10 cellular contexts compared by ENCODE assay signal in genomic region chr1:32178380-32179192, GRCh38. TPM values are rescaled to one million over a fixed set of nuclear protein-coding genes. Genes with fewer than 3 reads are reported as not detected.
DNase-seq lines count a peak whose midpoint lies in the region; ATAC-seq, FAIRE-seq and TF ChIP-seq lines count a peak whose summit lies in the region.
"Had no signal": no experiment of that assay in that cellular context is flagged by ENCODE, and none has a peak within 500 bp of the region (broad histone marks: within the 10 kb centered on the region; RNA-seq: fewer than 3 reads in every experiment).

No MANE protein-coding gene starts in this region.

- H3K27ac Mint-ChIP-seq in activated CD4-positive, alpha-beta T cell treated with anti-CD3 and anti-CD28 coated beads for 36 hours, result peak overlapping the region; percentile 98
- peak overlapping the region; percentile 96 for H3K27ac Mint-ChIP-seq in activated CD4-positive, alpha-beta memory T cell treated with anti-CD3 and anti-CD28 coated beads, Interleukin-2, amount 10 ng/mL, durations not matched to agents 7 days and 5 days

- no peak for ATAC-seq in activated CD4-positive, alpha-beta T cell treated with anti-CD3 and anti-CD28 coated beads for 36 hours
- ATAC-seq in thoracic aorta (ENCODE audit: insufficient number of reproducible peaks, low FRiP score, low read depth) (no peak), GM18909 (IDR thresholded peaks at IDR 0.05; ENCODE audit: poor library complexity, unreplicated experiment) (no peak)

- H3K27me3 ChIP-seq in keratinocyte (ENCODE audit: control insufficient read depth, extremely low read depth, insufficient read depth, low read length) (no peaks in the 10 kb centered on the region), thoracic aorta (replicated peaks; ENCODE audit: insufficient read depth) (no peaks in the 10 kb centered on the region)

- H3K9me3 Mint-ChIP-seq in activated CD4-positive, alpha-beta T cell treated with anti-CD3 and anti-CD28 coated beads for 36 hours (ENCODE audit: low read depth), result no peaks in the 10 kb centered on the region
- no peaks in the 10 kb centered on the region for H3K9me3 Mint-ChIP-seq in activated CD4-positive, alpha-beta memory T cell treated with anti-CD3 and anti-CD28 coated beads, Interleukin-2, amount 10 ng/mL, durations not matched to agents 7 days and 5 days

- peaks cover 30% of the 10 kb centered on the region for H3K36me3 Mint-ChIP-seq in activated CD4-positive, alpha-beta T cell treated with anti-CD3 and anti-CD28 coated beads for 36 hours (ENCODE audit: low read depth)
- H3K36me3 Mint-ChIP-seq in activated CD4-positive, alpha-beta memory T cell treated with anti-CD3 and anti-CD28 coated beads, Interleukin-2, amount 10 ng/mL, durations not matched to agents 7 days and 5 days (ENCODE audit: low read depth), result peaks cover 39% of the 10 kb centered on the region

- peaks cover 35% of the 10 kb centered on the region for H3K4me1 Mint-ChIP-seq in activated CD4-positive, alpha-beta T cell treated with anti-CD3 and anti-CD28 coated beads for 36 hours
- H3K4me1 Mint-ChIP-seq in activated CD4-positive, alpha-beta memory T cell treated with anti-CD3 and anti-CD28 coated beads, Interleukin-2, amount 10 ng/mL, durations not matched to agents 7 days and 5 days, result peaks cover 33% of the 10 kb centered on the region

- intact Hi-C loops in activated CD4-positive, alpha-beta T cell treated with anti-CD3 and anti-CD28 coated beads for 36 hours (cut with DNase I, micrococcal nuclease), result loop anchor here (1.0 to 2.0 kb wide), 13 partner anchors 22 to 639 kb away; partner anchors contain the start of genes KPNA6 (in 2 of the 2), BSDC1 (in 1 of the 2), CCDC28B (in 1 of the 2) and EIF3I (in 1 of the 2)

- H3K4me3 Mint-ChIP-seq in activated CD4-positive, alpha-beta T cell treated with anti-CD3 and anti-CD28 coated beads for 36 hours, result peak overlapping the region; percentile 86
- peak overlapping the region; percentile 88 for H3K4me3 Mint-ChIP-seq in activated CD4-positive, alpha-beta memory T cell treated with anti-CD3 and anti-CD28 coated beads, Interleukin-2, amount 10 ng/mL, durations not matched to agents 7 days and 5 days

- TF ChIP-seq CTCF in keratinocyte (optimal IDR thresholded peaks at IDR 0.05 in 1 of 3, IDR thresholded peaks at IDR 0.05 in 1 of 3, conservative IDR thresholded peaks at IDR 0.05 in 1 of 3; ENCODE audit: extremely low read depth in 1 of 3, insufficient read depth in 2 of 3, low read length in 3 of 3) (no peak), thoracic aorta (IDR thresholded peaks at IDR 0.05) (no peak), GM20000 (IDR thresholded peaks at IDR 0.05; ENCODE audit: extremely low read depth, missing control alignments) (no peak)

- H3K4me1 ChIP-seq in keratinocyte (ENCODE audit: control insufficient read depth, extremely low read depth, insufficient read depth, low read length) (peaks cover 19% of the 10 kb centered on the region), thoracic aorta (ENCODE audit: control insufficient read depth in 1 of 2, low read depth in 2 of 2) (peaks cover 12 to 39% of the 10 kb centered on the region in 2 donors)

- FAIRE-seq in keratinocyte (lab: Jason Lieb, UNC), result no peak
- FAIRE-seq: D721Med had no signal

- H3K9ac ChIP-seq in keratinocyte (ENCODE audit: control insufficient read depth, extremely low read depth, insufficient read depth, low read length), result peak overlapping the region; percentile 90

- peaks cover 3% of the 10 kb centered on the region for H3K9me1 ChIP-seq in keratinocyte (ENCODE audit: control insufficient read depth, extremely low read depth, insufficient read depth, low read length)

- H4K20me1 ChIP-seq in keratinocyte (ENCODE audit: control insufficient read depth, extremely low read depth, insufficient read depth, low read length), result no peaks in the 10 kb centered on the region

- H3K27ac ChIP-seq in keratinocyte (ENCODE audit: control insufficient read depth, insufficient read depth, low read length), result peak overlapping the region; percentile 90
- peak overlapping the region; percentile 92 to 94 for H3K27ac ChIP-seq in thoracic aorta

- CTCF ChIA-PET in activated CD4-positive, alpha-beta T cell treated with anti-CD3 and anti-CD28 coated beads for 36 hours (lab: Charles Lee), result interaction anchor here (0.5 to 2.1 kb wide), 8 partner anchors 15 to 417 kb away, joined by 3 to 16 read pairs (median 4); partner anchors contain the start of gene KPNA6
- CTCF ChIA-PET in activated CD4-positive, alpha-beta memory T cell treated with anti-CD3 and anti-CD28 coated beads, Interleukin-2, amount 10 ng/mL, durations not matched to agents 7 days and 5 days (lab: Charles Lee), result interaction anchor here (0.7 to 3.5 kb wide), 4 partner anchors 38 to 112 kb away, joined by 3 to 15 read pairs (median 12); partner anchors contain the start of gene KPNA6

- no peaks in the 10 kb centered on the region for H3K27me3 Mint-ChIP-seq in activated CD4-positive, alpha-beta T cell treated with anti-CD3 and anti-CD28 coated beads for 36 hours
- H3K27me3 Mint-ChIP-seq in activated CD4-positive, alpha-beta memory T cell treated with anti-CD3 and anti-CD28 coated beads, Interleukin-2, amount 10 ng/mL, durations not matched to agents 7 days and 5 days, result no peaks in the 10 kb centered on the region

- H3K4me2 ChIP-seq in keratinocyte (ENCODE audit: control insufficient read depth, extremely low read depth, insufficient read depth, low read depth, low read length), result peak overlapping the region; percentile 87

- H3K4me3 ChIP-seq in keratinocyte (ENCODE audit: control insufficient read depth in 2 of 3, extremely low read depth in 1 of 3, insufficient read depth in 2 of 3, low read depth in 1 of 3, low read length in 3 of 3), result no peak overlapping the region
- H3K4me3 ChIP-seq in thoracic aorta, result peak overlapping the region; percentile 82

- POLR2A ChIA-PET in activated CD4-positive, alpha-beta T cell treated with anti-CD3 and anti-CD28 coated beads for 36 hours (lab: Charles Lee), result interaction anchor here (0.7 to 1.6 kb wide), 8 partner anchors 11 to 458 kb away, joined by 3 to 7 read pairs (median 4); partner anchors contain the start of genes BSDC1, HDAC1, KHDRBS1 and KPNA6
- POLR2A ChIA-PET in activated CD4-positive, alpha-beta memory T cell treated with anti-CD3 and anti-CD28 coated beads, Interleukin-2, amount 10 ng/mL, durations not matched to agents 7 days and 5 days (lab: Charles Lee), result interaction anchor here (0.7 to 8.1 kb wide), 16 partner anchors 19 to 165 kb away, joined by 3 to 109 read pairs (median 8); partner anchors contain the start of genes CCDC28B, HDAC1, IQCC and KHDRBS1

- H3K79me2 ChIP-seq in keratinocyte (ENCODE audit: control insufficient read depth, insufficient read depth, low read length), result peaks cover 29% of the 10 kb centered on the region

- H3K36me3 ChIP-seq in keratinocyte (ENCODE audit: control insufficient read depth in 2 of 2, extremely low read depth in 1 of 2, insufficient read depth in 2 of 2, low read length in 2 of 2) (peaks cover 10 to 29% of the 10 kb centered on the region in 2 experiments), thoracic aorta (peaks cover under 1% of the 10 kb centered on the region)

- no peaks in the 10 kb centered on the region for H3K9me3 ChIP-seq in keratinocyte (ENCODE audit: control insufficient read depth, low read depth, low read length)
- H3K9me3 ChIP-seq in thoracic aorta, result no peaks in the 10 kb centered on the region

- DNase-seq in activated CD4-positive, alpha-beta T cell treated with anti-CD3 and anti-CD28 coated beads for 36 hours, result no peak
- DNase-seq in activated CD4-positive, alpha-beta T cell treated with anti-CD3 and anti-CD28 coated beads for 1 hour, result no peak
- no peak for DNase-seq in activated CD4-positive, alpha-beta memory T cell treated with anti-CD3 and anti-CD28 coated beads, Interleukin-2, amount 10 ng/mL, durations not matched to agents 7 days and 5 days
- DNase-seq in keratinocyte (ENCODE audit: low read depth, low spot score) (no peak), thoracic aorta (ENCODE audit: low spot score) (no peak), GM20000 (ENCODE audit: low spot score) (no peak), NCI-H1436 treated with DMSO at 0.1 percent for 48 hours (lab: John Stamatoyannopoulos, UW) (no peak)

- H2AFZ ChIP-seq in keratinocyte (ENCODE audit: control insufficient read depth, low read length), result peak overlapping the region; percentile 4

- dilution Hi-C loops in keratinocyte (cut with MboI; ENCODE audit: extremely low pct_ligation_motif_present, low sequenced_read_pairs), result no loop called here

RNA-seq across cellular contexts. Expression of gene TXLNA, which starts 0.9 kb away (rescaled TPM):
- 10 to 100 TPM; 79.5 to 79.7 TPM for total RNA-seq in activated CD4-positive, alpha-beta T cell treated with anti-CD3 and anti-CD28 coated beads for 36 hours
- total RNA-seq in activated CD4-positive, alpha-beta memory T cell treated with anti-CD3 and anti-CD28 coated beads, Interleukin-2, amount 10 ng/mL, durations not matched to agents 7 days and 5 days, result 10 to 100 TPM; 79.8 to 81.2 TPM
- polyA plus RNA-seq in keratinocyte, result 17.1 to 35.8 TPM (median 20.0 TPM) in 3 replicates
- polyA plus RNA-seq in keratinocyte (2011; ENCODE audit: low read depth), result 13.2 TPM
- 18.6 and 22.9 TPM in 2 replicates for polyA plus RNA-seq in keratinocyte (2011; cell fraction: cytosol; rRNA removed)
- polyA plus RNA-seq in keratinocyte (2011; cell fraction: nucleus; rRNA removed), result 52.0 and 54.8 TPM in 2 replicates
- polyA plus RNA-seq in keratinocyte (2012; ENCODE audit: low replicate concordance), result 18.5 and 27.6 TPM in 2 replicates
- polyA minus RNA-seq in keratinocyte, result 26.3 to 43.0 TPM (median 36.3 TPM) in 3 replicates
- polyA minus RNA-seq in keratinocyte (2011; cell fraction: cytosol; rRNA and poly(A)+ RNA removed), result 18.4 TPM
- 21.3 and 34.5 TPM in 2 replicates for polyA minus RNA-seq in keratinocyte (2011; cell fraction: nucleus; rRNA and poly(A)+ RNA removed)
- total RNA-seq in thoracic aorta, result 10 to 100 TPM; 57.5 to 89.5 TPM

RNA-seq across cellular contexts. Expression of gene CCDC28B, which starts 21.8 kb away (rescaled TPM):
- total RNA-seq in activated CD4-positive, alpha-beta T cell treated with anti-CD3 and anti-CD28 coated beads for 36 hours, result 10 to 100 TPM; 13.0 to 19.3 TPM
- 10 to 100 TPM; 20.2 to 23.5 TPM for total RNA-seq in activated CD4-positive, alpha-beta memory T cell treated with anti-CD3 and anti-CD28 coated beads, Interleukin-2, amount 10 ng/mL, durations not matched to agents 7 days and 5 days
- 3.6 to 4.5 TPM (median 3.8 TPM) in 3 replicates for polyA plus RNA-seq in keratinocyte
- polyA plus RNA-seq in keratinocyte (2011; ENCODE audit: low read depth), result 0.74 TPM
- 1.8 and 4.2 TPM in 2 replicates for polyA plus RNA-seq in keratinocyte (2011; cell fraction: cytosol; rRNA removed)
- 1.6 and 1.8 TPM in 2 replicates for polyA plus RNA-seq in keratinocyte (2011; cell fraction: nucleus; rRNA removed)
- polyA plus RNA-seq in keratinocyte (2012; ENCODE audit: low replicate concordance), result 4.4 and 7.5 TPM in 2 replicates
- polyA minus RNA-seq in keratinocyte, result 1.0 to 2.3 TPM (median 1.2 TPM) in 3 replicates
- 2.3 TPM for polyA minus RNA-seq in keratinocyte (2011; cell fraction: cytosol; rRNA and poly(A)+ RNA removed)
- 0.95 and 1.7 TPM in 2 replicates for polyA minus RNA-seq in keratinocyte (2011; cell fraction: nucleus; rRNA and poly(A)+ RNA removed)
- 1 to 10 TPM in 1 of 2 donors, not detected in 1; 2.0 TPM for total RNA-seq in thoracic aorta

RNA-seq across cellular contexts. Expression of gene IQCC, which starts 26.9 kb away (rescaled TPM):
- 1 to 10 TPM; 4.4 to 5.0 TPM for total RNA-seq in activated CD4-positive, alpha-beta T cell treated with anti-CD3 and anti-CD28 coated beads for 36 hours
- total RNA-seq in activated CD4-positive, alpha-beta memory T cell treated with anti-CD3 and anti-CD28 coated beads, Interleukin-2, amount 10 ng/mL, durations not matched to agents 7 days and 5 days, result 1 to 10 TPM; 3.7 to 3.8 TPM
- polyA plus RNA-seq in keratinocyte, result 1.2 to 2.3 TPM (median 1.5 TPM) in 3 replicates
- polyA plus RNA-seq in keratinocyte (2011; ENCODE audit: low read depth), result 1.1 TPM
- polyA plus RNA-seq in keratinocyte (2011; cell fraction: cytosol; rRNA removed), result 0.89 and 0.90 TPM in 2 replicates
- 1.2 and 1.3 TPM in 2 replicates for polyA plus RNA-seq in keratinocyte (2011; cell fraction: nucleus; rRNA removed)
- 1.7 TPM in 2 replicates for polyA plus RNA-seq in keratinocyte (2012; ENCODE audit: low replicate concordance)
- 0.59 to 2.0 TPM (median 0.75 TPM) in 3 replicates for polyA minus RNA-seq in keratinocyte
- not detected for polyA minus RNA-seq in keratinocyte (2011; cell fraction: cytosol; rRNA and poly(A)+ RNA removed)
- 0.62 and 0.63 TPM in 2 replicates for polyA minus RNA-seq in keratinocyte (2011; cell fraction: nucleus; rRNA and poly(A)+ RNA removed)
- total RNA-seq in thoracic aorta, result 1 to 10 TPM in 1 of 2 donors, not detected in 1; 1.4 TPM

RNA-seq across cellular contexts. Expression of gene DCDC2B, which starts 30.3 kb away (rescaled TPM):
- total RNA-seq in activated CD4-positive, alpha-beta T cell treated with anti-CD3 and anti-CD28 coated beads for 36 hours, result not detected
- total RNA-seq in activated CD4-positive, alpha-beta memory T cell treated with anti-CD3 and anti-CD28 coated beads, Interleukin-2, amount 10 ng/mL, durations not matched to agents 7 days and 5 days, result under 1 TPM in 1 of 2 experiments, not detected in 1; 0.13 TPM
- polyA plus RNA-seq in keratinocyte, result not detected in 3 replicates
- not detected for polyA plus RNA-seq in keratinocyte (2011; ENCODE audit: low read depth)
- polyA plus RNA-seq in keratinocyte (2011; cell fraction: cytosol; rRNA removed), result not detected in 2 replicates
- polyA plus RNA-seq in keratinocyte (2011; cell fraction: nucleus; rRNA removed), result not detected in 2 replicates
- polyA plus RNA-seq in keratinocyte (2012; ENCODE audit: low replicate concordance), result not detected in 2 replicates
- not detected in 3 replicates for polyA minus RNA-seq in keratinocyte
- not detected for polyA minus RNA-seq in keratinocyte (2011; cell fraction: cytosol; rRNA and poly(A)+ RNA removed)
- polyA minus RNA-seq in keratinocyte (2011; cell fraction: nucleus; rRNA and poly(A)+ RNA removed), result not detected in 2 replicates
- total RNA-seq in thoracic aorta, result not detected
- total RNA-seq: M059J had no signal

RNA-seq across cellular contexts. Expression of gene TMEM234, which starts 43.6 kb away (rescaled TPM):
- 1 to 10 TPM; 7.3 to 8.2 TPM for total RNA-seq in activated CD4-positive, alpha-beta T cell treated with anti-CD3 and anti-CD28 coated beads for 36 hours
- 10 to 100 TPM; 15.3 to 16.4 TPM for total RNA-seq in activated CD4-positive, alpha-beta memory T cell treated with anti-CD3 and anti-CD28 coated beads, Interleukin-2, amount 10 ng/mL, durations not matched to agents 7 days and 5 days
- polyA plus RNA-seq in keratinocyte, result 14.4 to 20.1 TPM (median 16.9 TPM) in 3 replicates
- polyA plus RNA-seq in keratinocyte (2011; ENCODE audit: low read depth), result 5.4 TPM
- 10.2 and 12.5 TPM in 2 replicates for polyA plus RNA-seq in keratinocyte (2011; cell fraction: cytosol; rRNA removed)
- 49.0 and 52.4 TPM in 2 replicates for polyA plus RNA-seq in keratinocyte (2011; cell fraction: nucleus; rRNA removed)
- 8.1 and 16.7 TPM in 2 replicates for polyA plus RNA-seq in keratinocyte (2012; ENCODE audit: low replicate concordance)
- polyA minus RNA-seq in keratinocyte, result 15.2 to 20.5 TPM (median 19.9 TPM) in 3 replicates
- polyA minus RNA-seq in keratinocyte (2011; cell fraction: cytosol; rRNA and poly(A)+ RNA removed), result 4.2 TPM
- 16.4 and 17.4 TPM in 2 replicates for polyA minus RNA-seq in keratinocyte (2011; cell fraction: nucleus; rRNA and poly(A)+ RNA removed)
- total RNA-seq in thoracic aorta, result 10 to 100 TPM in 1 of 2 donors, 1 to 10 TPM in 1; 9.5 to 20.0 TPM

Comparison
In these comparisons a context has a peak if more than half of its experiments do, and no peak if none do; other contexts are left out.
1. RNA of gene CCDC28B, which starts 21.8 kb away (total RNA-seq): 20.2 to 23.5 TPM in activated CD4-positive, alpha-beta memory T cell treated with anti-CD3 and anti-CD28 coated beads, Interleukin-2, amount 10 ng/mL, durations not matched to agents 7 days and 5 days and 13.0 to 19.3 TPM in activated CD4-positive, alpha-beta T cell treated with anti-CD3 and anti-CD28 coated beads for 36 hours; 2.0 TPM in thoracic aorta; every median in the first group is over 4 times any median in the second.